Comparison of ENCODE assay signal across 26 cellular contexts in genomic region chr4:71878388-71878787, GRCh38.
"Had no signal": no experiment of that assay in that cellular context is flagged by ENCODE, and none has a peak within 500 bp of the region (broad histone marks: within the 10 kb centered on the region; RNA-seq: fewer than 3 reads in every experiment).

No MANE protein-coding gene starts in this region.

- H3K4me1 Mint-ChIP-seq: memory B cell; natural killer cell; stimulated activated effector memory CD8-positive, alpha-beta T cell treated with anti-CD3 and anti-CD28 coated beads, Interleukin-12 subunit alpha, Interleukin-12 subunit beta, amount 100 ng/mL, for 72 hours had no signal

- FAIRE-seq: keratinocyte had no signal

- H3K27ac ChIP-seq: epithelial cell of prostate, gastrocnemius medialis, ovary, psoas muscle, sigmoid colon, stomach, thyroid gland, vagina had no signal

- H3K36me3 ChIP-seq: gastrocnemius medialis, ovary, sigmoid colon, stomach, thyroid gland, vagina had no signal

- DNase-seq: effector CD8-positive, alpha-beta T cell; endodermal cell; foreskin fibroblast; gastrocnemius medialis; head of caudate nucleus; natural killer cell; occipital lobe; ovary; posterior cingulate gyrus; psoas muscle; right cardiac atrium; sigmoid colon; stimulated activated CD4-positive, alpha-beta T cell treated with anti-CD3 and anti-CD28 coated beads, Interleukin-2, amount 100 ng/mL, for 24 hours; stimulated activated CD4-positive, alpha-beta T cell treated with anti-CD3 and anti-CD28 coated beads, Interleukin-4, amount 100 ng/mL, for 24 hours; stimulated activated naive CD4-positive, alpha-beta T cell treated with Interleukin-2 at 50 U/mL for 16 hours; stomach; thyroid gland; trophoblast cell had no signal

- ATAC-seq: esophagus mucosa; gastrocnemius medialis; left lobe of liver; natural killer cell; psoas muscle; right cardiac atrium; stimulated activated effector memory CD8-positive, alpha-beta T cell treated with anti-CD3 and anti-CD28 coated beads, Interleukin-12 subunit alpha, Interleukin-12 subunit beta, amount 100 ng/mL, for 72 hours had no signal

- H3K9me3 Mint-ChIP-seq: endodermal cell had no signal

- H3K27ac Mint-ChIP-seq: endodermal cell; memory B cell; natural killer cell; stimulated activated effector memory CD8-positive, alpha-beta T cell treated with anti-CD3 and anti-CD28 coated beads, Interleukin-12 subunit alpha, Interleukin-12 subunit beta, amount 100 ng/mL, for 72 hours had no signal

- H3K27me3 ChIP-seq: gastrocnemius medialis, ovary, sigmoid colon, stomach, thyroid gland, vagina had no signal

- H3K27me3 Mint-ChIP-seq: memory B cell had no signal

- H3K9me3 ChIP-seq: gastrocnemius medialis, ovary, psoas muscle, sigmoid colon, stomach, thyroid gland, vagina had no signal

- H3K4me3 Mint-ChIP-seq: endodermal cell; memory B cell; natural killer cell; stimulated activated effector memory CD8-positive, alpha-beta T cell treated with anti-CD3 and anti-CD28 coated beads, Interleukin-12 subunit alpha, Interleukin-12 subunit beta, amount 100 ng/mL, for 72 hours had no signal

- H3K4me3 ChIP-seq: gastrocnemius medialis, lung, ovary, psoas muscle, sigmoid colon, stomach, thyroid gland, vagina had no signal

- H3K36me3 Mint-ChIP-seq: memory B cell; natural killer cell; stimulated activated effector memory CD8-positive, alpha-beta T cell treated with anti-CD3 and anti-CD28 coated beads, Interleukin-12 subunit alpha, Interleukin-12 subunit beta, amount 100 ng/mL, for 72 hours had no signal

- H3K4me1 ChIP-seq: gastrocnemius medialis, psoas muscle, sigmoid colon, stomach, thyroid gland, vagina had no signal
